ENCODE assay signal across 15 cellular contexts in genomic region chr12:64635356-64635998, GRCh38. TPM values are rescaled to one million over a fixed set of nuclear protein-coding genes. Genes with fewer than 3 reads are reported as not detected.
A peak's percentile ranks its signal among the peaks of the same experiment; 100 is the strongest.
DNase-seq lines count a peak whose midpoint lies in the region; ATAC-seq and TF ChIP-seq lines count a peak whose summit lies in the region.
"Had no signal": no experiment of that assay in that cellular context is flagged by ENCODE, and none has a peak within 500 bp of the region (broad histone marks: within the 10 kb centered on the region; RNA-seq: fewer than 3 reads in every experiment).

No MANE protein-coding gene starts in this region.

- no peak for TF ChIP-seq CTCF in IMR-90 (conservative IDR thresholded peaks at IDR 0.05; ENCODE audit: low read depth, low read length)
- TF ChIP-seq CTCF in tibial artery (IDR thresholded peaks at IDR 0.05) = no peak
- TF ChIP-seq CTCF in testis (IDR thresholded peaks at IDR 0.05) = no peak

- H4K20me1 ChIP-seq in IMR-90 (ENCODE audit: insufficient read depth, low read length) = peaks cover 30% of the 10 kb centered on the region; the same call in 1 of the 2 replicates

- intact Hi-C loops in IMR-90 (cut with micrococcal nuclease) = no loop called here
- intact Hi-C loops in tibial artery (cut with DNase I; ENCODE audit: low total_unique reads) = no loop called here
- intact Hi-C loops in testis (cut with DNase I; ENCODE audit: low total_unique reads) = no loop called here

- H3K9ac ChIP-seq in IMR-90 (ENCODE audit: low read depth, low read length) = no peak overlapping the region

- H3K27me3 ChIP-seq in IMR-90 (ENCODE audit: control insufficient read depth, insufficient read depth, low read length) (no peaks in the 10 kb centered on the region), tibial artery (no peaks in the 10 kb centered on the region), testis (no peaks in the 10 kb centered on the region)
- H3K27me3 ChIP-seq in effector memory CD4-positive, alpha-beta T cell (replicated peaks; ENCODE audit: control insufficient read depth, insufficient read depth, low read length, poor library complexity, severe bottlenecking) = no peaks in the 10 kb centered on the region
- H3K27me3 ChIP-seq: foreskin keratinocyte, uterus had no signal

- H2AK5ac ChIP-seq in IMR-90 (ENCODE audit: low read depth, low read length) = peak overlapping the region; percentile 81; the same call in 1 of the 2 replicates

- peaks cover 10% of the 10 kb centered on the region for H3K4me1 ChIP-seq in IMR-90 (ENCODE audit: control insufficient read depth, insufficient read depth, low read length)
- peaks cover 45% of the 10 kb centered on the region for H3K4me1 ChIP-seq in effector memory CD4-positive, alpha-beta T cell (ENCODE audit: control insufficient read depth, insufficient read depth, low read length, poor library complexity, severe bottlenecking)
- H3K4me1 ChIP-seq in tibial artery = peaks cover 0 to 100% (median 42%) of the 10 kb centered on the region in 4 donors
- H3K4me1 ChIP-seq in testis = no peaks in the 10 kb centered on the region

- peaks cover 79% of the 10 kb centered on the region for H3K4me1 Mint-ChIP-seq in activated T-cell treated with anti-CD3 and anti-CD28 coated beads, Interleukin-2, amount 50 U/mL, for 72 hours (ENCODE audit: low read depth)

- TF ChIP-seq POLR2A in IMR-90 (IDR thresholded peaks at IDR 0.05; ENCODE audit: low read depth, low read length) (no peak), testis (IDR thresholded peaks at IDR 0.05) (no peak)

- peaks cover 21% of the 10 kb centered on the region for H3K9me1 ChIP-seq in IMR-90 (ENCODE audit: insufficient read depth, low read length)

- dilution Hi-C loops in IMR-90 (cut with HindIII; ENCODE audit: low sequenced_read_pairs, unreplicated experiment) = no loop called here

- 51% methylated on average over 2 of the region's 5 CpGs; no CpG with 5 or more reads in 1 of the 2 experiments for WGBS in IMR-90 (ENCODE audit: extremely low coverage in 2 of 2, insufficient read length in 1 of 2), 2 experiments
- WGBS in testis, 2 donors = 79 to 80% methylated on average over 5 of the region's 5 CpGs

- peak overlapping the region; percentile 19; the same call in 1 of the 2 replicates for H2BK120ac ChIP-seq in IMR-90 (ENCODE audit: low read depth, low read length)

- H2AK9ac ChIP-seq in IMR-90 (replicated peaks; ENCODE audit: low read depth, low read length, poor library complexity) = no peak overlapping the region

- no peak for TF ChIP-seq RAD21 in IMR-90 (IDR thresholded peaks at IDR 0.05; ENCODE audit: low read length)

- CTCF ChIA-PET in IMR-90 (lab: Yijun Ruan, JAX) = no interaction called here

- BruUV-seq in IMR-90 (replicated peaks; lab: Mats Ljungman, UMichigan) = no TSS peak

- H3K56ac ChIP-seq in IMR-90 (ENCODE audit: extremely low read depth, insufficient read depth, low read length) = no peak overlapping the region

- H3K27ac ChIP-seq in IMR-90 (ENCODE audit: insufficient read depth, low read length) = no peak overlapping the region
- peak overlapping the region; percentile 26 for H3K27ac ChIP-seq in effector memory CD4-positive, alpha-beta T cell (ENCODE audit: insufficient read depth, low read length, poor library complexity, severe bottlenecking)
- peak overlapping the region; percentile 38 to 88 for H3K27ac ChIP-seq in tibial artery
- H3K27ac ChIP-seq in testis = no peak overlapping the region
- H3K27ac ChIP-seq: foreskin keratinocyte had no signal

- peak overlapping the region; percentile 24; the same call in 1 of the 2 replicates for H4K91ac ChIP-seq in IMR-90 (ENCODE audit: insufficient read depth, low read depth, low read length)

- peaks cover 24 to 28% of the 10 kb centered on the region in 2 donors for H3K36me3 Mint-ChIP-seq in activated T-cell treated with anti-CD3 and anti-CD28 coated beads, Interleukin-2, amount 50 U/mL, for 72 hours (ENCODE audit: insufficient read depth in 2 of 2)

- H2BK15ac ChIP-seq in IMR-90 (ENCODE audit: low read depth, low read length) = no peak overlapping the region

- in situ Hi-C loops in IMR-90 (cut with MboI; ENCODE audit: low sequenced_read_pairs) = no loop called here

- POLR2A ChIA-PET in IMR-90 (lab: Charles Lee; ENCODE audit: unreplicated experiment) = no interaction called here

- H3K36me3 ChIP-seq in IMR-90 (ENCODE audit: control insufficient read depth, insufficient read depth, low read length) (peaks cover 1% of the 10 kb centered on the region), tibial artery (peaks cover 0 to 5% (median 0%) of the 10 kb centered on the region in 3 donors), testis (ENCODE audit: low read depth, missing control alignments) (no peaks in the 10 kb centered on the region)
- peaks cover 9% of the 10 kb centered on the region for H3K36me3 ChIP-seq in effector memory CD4-positive, alpha-beta T cell (ENCODE audit: control insufficient read depth, insufficient read depth, low read length)
- H3K36me3 ChIP-seq: uterus had no signal

- H3K18ac ChIP-seq in IMR-90 (ENCODE audit: low read depth, low read length) = peak overlapping the region; percentile 79; the same call in 1 of the 2 replicates

- peak overlapping the region; percentile 59; the same call in 1 of the 2 replicates for H4K5ac ChIP-seq in IMR-90 (ENCODE audit: low read depth, low read length)

- H3K23ac ChIP-seq in IMR-90 (ENCODE audit: low read depth, low read length) = peak overlapping the region; percentile 22

- peak overlapping the region; percentile 35 for H3K27ac Mint-ChIP-seq in activated T-cell treated with anti-CD3 and anti-CD28 coated beads, Interleukin-2, amount 50 U/mL, for 72 hours

- ATAC-seq in activated T-cell treated with anti-CD3 and anti-CD28 coated beads, Interleukin-2, amount 50 U/mL, for 72 hours (replicated peaks in 1 of 2) = peak; percentile 26 to 60
- no peak for ATAC-seq in IMR-90 (ENCODE audit: low read depth)
- ATAC-seq: foreskin keratinocyte had no signal

- peak overlapping the region in 1 of 2 experiments; percentile 56; a peak in 2 of 4 replicates for H4K8ac ChIP-seq in IMR-90 (ENCODE audit: low read depth in 2 of 2, low read length in 2 of 2)

- H3K9me3 Mint-ChIP-seq in activated T-cell treated with anti-CD3 and anti-CD28 coated beads, Interleukin-2, amount 50 U/mL, for 72 hours = peaks cover 4 to 5% of the 10 kb centered on the region in 2 donors

- no peaks in the 10 kb centered on the region for H3K27me3 Mint-ChIP-seq in activated T-cell treated with anti-CD3 and anti-CD28 coated beads, Interleukin-2, amount 50 U/mL, for 72 hours (ENCODE audit: low read depth)

- peak overlapping the region; percentile 65 for H2BK20ac ChIP-seq in IMR-90 (ENCODE audit: low read depth, low read length)

- H3K4me2 ChIP-seq in IMR-90 (ENCODE audit: low read depth, low read length) = no peak overlapping the region

- H3K9me3 ChIP-seq in IMR-90 (ENCODE audit: control insufficient read depth, insufficient read depth, low read length) (peaks cover 7% of the 10 kb centered on the region), tibial artery (no peaks in the 10 kb centered on the region), testis (no peaks in the 10 kb centered on the region)
- no peaks in the 10 kb centered on the region for H3K9me3 ChIP-seq in effector memory CD4-positive, alpha-beta T cell (ENCODE audit: control insufficient read depth, low read length)
- H3K9me3 ChIP-seq: uterus had no signal

- no peak for DNase-seq in activated T-cell treated with anti-CD3 and anti-CD28 coated beads, Interleukin-2, amount 50 U/mL, for 72 hours
- DNase-seq in activated T-cell treated with anti-CD3 and anti-CD28 coated beads for 4 hours (no peak), IMR-90 (no peak), tibial artery (no peak), mesenteric fat pad (ENCODE audit: low spot score) (no peak), testis (no peak)
- DNase-seq in effector memory CD4-positive, alpha-beta T cell = no peak
- no peak for DNase-seq in stimulated activated CD4-positive, alpha-beta T cell treated with anti-CD3 and anti-CD28 coated beads, Interleukin-2, amount 100 ng/mL, for 48 hours
- DNase-seq: activated CD4-positive, CD25-positive, alpha-beta regulatory T cell treated with anti-CD3 and anti-CD28 coated beads, Interleukin-2, amount 50 U/mL, for 72 hours; AML-193; foreskin keratinocyte; islet precursor cell; NCI-H1436 treated with DMSO at 0.1 percent for 48 hours; NCI-H748 treated with DMSO at 0.1 percent for 48 hours; uterus had no signal

- H2BK5ac ChIP-seq in IMR-90 (ENCODE audit: low read depth, low read length, poor library complexity, severe bottlenecking) = peak overlapping the region; percentile 14

- H2AFZ ChIP-seq in IMR-90 (replicated peaks; ENCODE audit: low read length, poor library complexity) = no peak overlapping the region

- H3K4me3 ChIP-seq in IMR-90 (ENCODE audit: insufficient read depth, low read depth, low read length) (no peak overlapping the region), tibial artery (no peak overlapping the region), testis (no peak overlapping the region)
- H3K4me3 ChIP-seq in effector memory CD4-positive, alpha-beta T cell (ENCODE audit: insufficient read depth, low read depth, low read length, poor library complexity, severe bottlenecking) = no peak overlapping the region
- H3K4me3 ChIP-seq: uterus had no signal

- peak overlapping the region; percentile 22; the same call in 1 of the 2 replicates for H3K14ac ChIP-seq in IMR-90 (replicated peaks; ENCODE audit: low read depth, low read length)

- H3K4ac ChIP-seq in IMR-90 (ENCODE audit: low read depth, low read length) = no peak overlapping the region

- peaks cover 42 to 89% of the 10 kb centered on the region in 2 experiments for H3K79me1 ChIP-seq in IMR-90 (ENCODE audit: low read depth in 1 of 2, low read length in 2 of 2)

- peak overlapping the region in 1 of 2 donors; percentile 33 for H3K4me3 Mint-ChIP-seq in activated T-cell treated with anti-CD3 and anti-CD28 coated beads, Interleukin-2, amount 50 U/mL, for 72 hours

TF ChIP-seq in IMR-90, 13 proteins besides CTCF, POLR2A, EP300 and RAD21 (continues in another document):
- TF ChIP-seq CEBPB (IDR thresholded peaks at IDR 0.05; ENCODE audit: low read depth, low read length) (no peak), USF2 (IDR thresholded peaks at IDR 0.05; ENCODE audit: low read depth, low read length) (no peak), RFX5 (IDR thresholded peaks at IDR 0.05; ENCODE audit: low read depth, low read length) (no peak)

RNA-seq across cellular contexts. Expression of gene RASSF3, which starts 25.2 kb away (rescaled TPM):
- total RNA-seq in activated T-cell treated with anti-CD3 and anti-CD28 coated beads, Interleukin-2, amount 50 U/mL, for 72 hours = 10 to 100 TPM; 40.3 to 42.4 TPM
- 21.4 and 39.3 TPM in 2 replicates for total RNA-seq in IMR-90 (2012; rRNA removed)
- 14.2 and 18.7 TPM in 2 replicates for polyA plus RNA-seq in IMR-90 (2012; rRNA removed)
- 10.9 and 12.2 TPM in 2 replicates for polyA plus RNA-seq in IMR-90 (2012; cell fraction: cytosol; rRNA removed)
- polyA plus RNA-seq in IMR-90 (2012; cell fraction: nucleus; rRNA removed; ENCODE audit: low replicate concordance) = 8.4 and 13.6 TPM in 2 replicates
- 90.6 TPM for total RNA-seq in mesenteric fat pad
- total RNA-seq in testis = 10 to 100 TPM; 20.3 to 26.4 TPM
- polyA plus RNA-seq in testis (ENCODE audit: insufficient read depth, low read depth, low replicate concordance) = 27.5 TPM

Comparison
In these comparisons a context has a peak if more than half of its experiments do, and no peak if none do; other contexts are left out.
1. H3K27ac ChIP-seq: peak in effector memory CD4-positive, alpha-beta T cell (single experiment) and tibial artery (2 of 2); none in IMR-90 (single experiment) and testis (0 of 2).